ENCODE assay signal across 11 cellular contexts in genomic region chrX:43741843-43742573, GRCh38.
DNase-seq lines count a peak whose midpoint lies in the region; ATAC-seq and TF ChIP-seq lines count a peak whose summit lies in the region.
"Had no signal": no experiment of that assay in that cellular context is flagged by ENCODE, and none has a peak within 500 bp of the region (broad histone marks: within the 10 kb centered on the region; RNA-seq: fewer than 3 reads in every experiment).

No MANE protein-coding gene starts in this region.

- no peaks in the 10 kb centered on the region for H3K36me3 Mint-ChIP-seq in effector memory CD8-positive, alpha-beta T cell (ENCODE audit: insufficient read depth)
- no peaks in the 10 kb centered on the region for H3K36me3 Mint-ChIP-seq in activated T-helper 17 cell treated with anti-CD3 and anti-CD28 coated beads, Interleukin-2, amount 50 U/mL, for 72 hours (ENCODE audit: low read depth)
- H3K36me3 Mint-ChIP-seq in natural killer cell, result no peaks in the 10 kb centered on the region

- H3K9me3 ChIP-seq in adrenal gland (replicated peaks in 1 of 3), result no peaks in the 10 kb centered on the region
- H3K9me3 ChIP-seq: BLaER1 had no signal

- peak overlapping the region in 2 of 5 donors; percentile 48 to 64 for H3K27ac ChIP-seq in adrenal gland
- H3K27ac ChIP-seq: BLaER1 had no signal

- no peak for TF ChIP-seq POLR2A in adrenal gland (IDR thresholded peaks at IDR 0.05)

- no peaks in the 10 kb centered on the region for H3K36me3 ChIP-seq in adrenal gland (replicated peaks in 1 of 2)
- H3K36me3 ChIP-seq: BLaER1 had no signal

- TF ChIP-seq CTCF in adrenal gland (IDR thresholded peaks at IDR 0.05) (no peak), foreskin fibroblast (IDR thresholded peaks at IDR 0.05; ENCODE audit: low read depth, low read length) (no peak), omental fat pad (IDR thresholded peaks at IDR 0.05) (no peak), natural killer cell (IDR thresholded peaks at IDR 0.05) (no peak)

- H3K4me3 ChIP-seq in adrenal gland (no peak overlapping the region), foreskin fibroblast (ENCODE audit: low read depth in 1 of 2, low read length in 2 of 2) (no peak overlapping the region)
- H3K4me3 ChIP-seq: BLaER1 had no signal

- no peak overlapping the region for H3K27ac Mint-ChIP-seq in effector memory CD8-positive, alpha-beta T cell
- no peak overlapping the region for H3K27ac Mint-ChIP-seq in activated T-helper 17 cell treated with anti-CD3 and anti-CD28 coated beads, Interleukin-2, amount 50 U/mL, for 72 hours
- H3K27ac Mint-ChIP-seq in natural killer cell, result no peak overlapping the region

- no peaks in the 10 kb centered on the region for H3K4me1 Mint-ChIP-seq in effector memory CD8-positive, alpha-beta T cell (ENCODE audit: low read depth in 2 of 2)
- H3K4me1 Mint-ChIP-seq in activated T-helper 17 cell treated with anti-CD3 and anti-CD28 coated beads, Interleukin-2, amount 50 U/mL, for 72 hours, result no peaks in the 10 kb centered on the region
- H3K4me1 Mint-ChIP-seq in natural killer cell, result no peaks in the 10 kb centered on the region

- WGBS in adrenal gland, 4 donors, result 31 to 57% (median 43%) methylated on average over 7 of the region's 7 CpGs

- H3K9me3 Mint-ChIP-seq in effector memory CD8-positive, alpha-beta T cell, result no peaks in the 10 kb centered on the region
- H3K9me3 Mint-ChIP-seq in activated T-helper 17 cell treated with anti-CD3 and anti-CD28 coated beads, Interleukin-2, amount 50 U/mL, for 72 hours, result no peaks in the 10 kb centered on the region
- H3K9me3 Mint-ChIP-seq in natural killer cell, result no peaks in the 10 kb centered on the region

- peaks cover 1% of the 10 kb centered on the region for H3K27me3 ChIP-seq in adrenal gland

- peak; percentile 21 for ATAC-seq in omental fat pad (ENCODE audit: low FRiP score)
- ATAC-seq in effector memory CD8-positive, alpha-beta T cell (replicated peaks), result no peak
- no peak for ATAC-seq in activated T-helper 17 cell treated with anti-CD3 and anti-CD28 coated beads, Interleukin-2, amount 50 U/mL, for 72 hours (replicated peaks)
- ATAC-seq in natural killer cell, result no peak

- peaks cover 0 to 8% of the 10 kb centered on the region in 2 donors for H3K4me1 ChIP-seq in adrenal gland (replicated peaks in 1 of 2)
- H3K4me1 ChIP-seq: BLaER1 had no signal

- intact Hi-C loops in adrenal gland (cut with DNase I), result loop anchor here in 1 of 2 donors (10.0 kb wide), 1 partner anchor 87 kb away; the partner anchor contains the start of gene MAOA
- intact Hi-C loops in natural killer cell (cut with micrococcal nuclease), result no loop called here

- no peaks in the 10 kb centered on the region for H3K27me3 Mint-ChIP-seq in effector memory CD8-positive, alpha-beta T cell
- no peaks in the 10 kb centered on the region for H3K27me3 Mint-ChIP-seq in activated T-helper 17 cell treated with anti-CD3 and anti-CD28 coated beads, Interleukin-2, amount 50 U/mL, for 72 hours
- H3K27me3 Mint-ChIP-seq in natural killer cell (ENCODE audit: low read depth in 2 of 2), result peaks cover 0 to 13% of the 10 kb centered on the region in 2 donors

- peak; percentile 8 for DNase-seq in EL
- peak in 4 of 7 donors; percentile 22 to 31 (median 28) for DNase-seq in adrenal gland
- peak; percentile 37 to 76 for DNase-seq in foreskin fibroblast
- no peak for DNase-seq in omental fat pad (ENCODE audit: low spot score)
- DNase-seq in effector memory CD8-positive, alpha-beta T cell, result no peak
- no peak for DNase-seq in natural killer cell
- DNase-seq in D341Med (ENCODE audit: low spot score), result no peak
- DNase-seq: activated CD4-positive, alpha-beta T cell treated with anti-CD3 and anti-CD28 coated beads, Interleukin-2, amount 50 U/mL, for 48 hours; stimulated activated naive CD4-positive, alpha-beta T cell treated with Interleukin-2 at 50 U/mL for 16 hours had no signal

- H3K4me3 Mint-ChIP-seq in effector memory CD8-positive, alpha-beta T cell, result no peak overlapping the region
- H3K4me3 Mint-ChIP-seq in activated T-helper 17 cell treated with anti-CD3 and anti-CD28 coated beads, Interleukin-2, amount 50 U/mL, for 72 hours, result no peak overlapping the region
- no peak overlapping the region for H3K4me3 Mint-ChIP-seq in natural killer cell

Comparison
In these comparisons a context has a peak if more than half of its experiments do, and no peak if none do; other contexts are left out.
1. DNase-seq: peak in EL (single experiment), adrenal gland (4 of 7) and foreskin fibroblast (2 of 2); none in omental fat pad (single experiment), effector memory CD8-positive, alpha-beta T cell (0 of 3), natural killer cell (single experiment) and D341Med (single experiment).